ENCODE assay signal across 9 cellular contexts in the genomic region with DNA sequence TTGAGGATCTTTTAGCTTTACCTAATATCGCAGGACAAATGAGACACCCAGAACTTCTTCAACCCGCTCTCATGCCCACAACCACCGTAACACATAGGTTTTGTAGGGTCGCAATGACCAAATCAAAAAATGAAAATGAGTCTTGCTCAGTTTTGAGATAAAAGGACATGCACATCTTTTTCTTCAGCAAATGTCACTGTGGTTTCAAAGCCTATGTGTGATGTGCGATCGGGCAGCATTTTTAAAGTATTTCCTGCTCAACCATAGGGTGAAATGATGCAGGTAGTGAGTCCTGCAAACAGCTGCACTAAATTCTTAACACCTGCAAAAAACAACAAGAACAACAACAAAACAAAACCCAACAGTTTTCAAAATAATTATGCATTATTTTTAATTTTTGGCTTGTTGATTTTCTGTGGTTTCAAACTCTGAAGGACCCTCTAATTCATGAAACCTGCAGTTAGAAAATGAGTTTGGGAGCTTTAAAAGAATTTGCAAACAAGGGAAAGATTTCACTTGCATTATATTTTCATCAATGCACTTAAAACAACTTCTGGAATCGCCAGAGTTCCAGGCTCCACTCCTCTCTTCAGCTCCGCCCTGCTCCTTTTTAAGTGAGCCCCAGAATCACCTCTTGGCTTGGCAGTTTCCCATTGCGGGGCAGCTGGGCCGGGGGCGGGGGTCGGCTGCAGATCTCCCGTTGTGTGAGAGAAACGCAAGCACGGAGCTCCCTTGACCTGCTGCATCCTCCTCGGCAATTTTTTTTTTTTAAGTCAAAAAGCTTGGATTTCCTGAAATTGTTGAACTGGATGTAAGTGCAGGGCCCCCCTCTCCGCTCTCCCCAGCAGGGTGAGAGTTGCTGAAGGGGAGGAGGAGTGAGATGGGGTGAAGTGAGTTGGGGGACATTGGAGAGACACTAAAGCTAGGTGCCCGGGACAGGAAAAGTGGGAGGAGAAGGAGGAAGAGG.
DNase-seq lines count a peak whose midpoint lies in the region; ATAC-seq and TF ChIP-seq lines count a peak whose summit lies in the region.
"Had no signal": no experiment of that assay in that cellular context is flagged by ENCODE, and none has a peak within 500 bp of the region (broad histone marks: within the 10 kb centered on the region; RNA-seq: fewer than 3 reads in every experiment).

No MANE protein-coding gene starts in this region.

- ATAC-seq in RWPE2 (ENCODE audit: low read depth) (peak; percentile 15), GM19328 (IDR thresholded peaks at IDR 0.05; ENCODE audit: unreplicated experiment) (no peak)

- H3K27ac Mint-ChIP-seq in CD8-positive, alpha-beta memory T cell, result peak overlapping the region; percentile 67 to 98 (median 94)

- no peaks in the 10 kb centered on the region for H3K36me3 ChIP-seq in CD8-positive, alpha-beta memory T cell (ENCODE audit: insufficient read depth, low read length)
- peaks cover 30% of the 10 kb centered on the region for H3K36me3 ChIP-seq in RWPE2 (ENCODE audit: low read depth)
- no peaks in the 10 kb centered on the region for H3K36me3 ChIP-seq in esophagus squamous epithelium
- H3K36me3 ChIP-seq in rectal smooth muscle tissue (ENCODE audit: control insufficient read depth, insufficient read depth, low read length), result peaks cover 4% of the 10 kb centered on the region

- H3K4me1 ChIP-seq in CD8-positive, alpha-beta memory T cell (ENCODE audit: insufficient read depth, low read length), result peaks cover 19% of the 10 kb centered on the region
- H3K4me1 ChIP-seq in RWPE2 (ENCODE audit: insufficient read depth, poor library complexity, severe bottlenecking), result peaks cover 38% of the 10 kb centered on the region
- peaks cover 0 to 27% (median 11%) of the 10 kb centered on the region in 3 donors for H3K4me1 ChIP-seq in esophagus squamous epithelium
- H3K4me1 ChIP-seq in rectal smooth muscle tissue (ENCODE audit: control insufficient read depth, insufficient read depth, low read length), result no peaks in the 10 kb centered on the region

- H3K9ac ChIP-seq in rectal smooth muscle tissue (ENCODE audit: low read length), result no peak overlapping the region

- H3K36me3 Mint-ChIP-seq in CD8-positive, alpha-beta memory T cell, result peaks cover 11 to 36% (median 14%) of the 10 kb centered on the region in 3 donors

- H3K9me3 ChIP-seq in CD8-positive, alpha-beta memory T cell (ENCODE audit: low read length), result no peaks in the 10 kb centered on the region
- H3K9me3 ChIP-seq in RWPE2 (ENCODE audit: severe bottlenecking), result no peaks in the 10 kb centered on the region
- H3K9me3 ChIP-seq in esophagus squamous epithelium, result no peaks in the 10 kb centered on the region

- peak in 1 of 5 donors; percentile 39 for DNase-seq in CD8-positive, alpha-beta memory T cell
- no peak for DNase-seq in RWPE2 (ENCODE audit: low spot score)
- DNase-seq in esophagus squamous epithelium (lab: John Stamatoyannopoulos, UW), result no peak
- no peak for DNase-seq in NCI-H345 (lab: John Stamatoyannopoulos, UW)
- no peak for DNase-seq in D341Med (ENCODE audit: low spot score)
- no peak for DNase-seq in activated CD4-positive, alpha-beta T cell treated with anti-CD3 and anti-CD28 coated beads for 48 hours
- DNase-seq: NCI-H187 treated with DMSO at 0.1 percent for 48 hours had no signal

- H3K27ac ChIP-seq in CD8-positive, alpha-beta memory T cell (ENCODE audit: low read depth, low read length), result peak overlapping the region; percentile 76
- peak overlapping the region; percentile 74 for H3K27ac ChIP-seq in RWPE2 (ENCODE audit: poor library complexity, severe bottlenecking)
- peak overlapping the region in 2 of 4 donors; percentile 67 for H3K27ac ChIP-seq in esophagus squamous epithelium
- no peak overlapping the region for H3K27ac ChIP-seq in rectal smooth muscle tissue (ENCODE audit: low read depth, low read length)

- CTCF ChIA-PET in CD8-positive, alpha-beta memory T cell (lab: Charles Lee), result interaction anchor here (0.8 to 5.3 kb wide), 12 partner anchors 10 to 103 kb away, joined by 3 to 45 read pairs (median 3); no protein-coding TSS in a partner anchor

- no peak for TF ChIP-seq POLR2A in esophagus squamous epithelium (IDR thresholded peaks at IDR 0.05)

- H3K4me3 Mint-ChIP-seq in CD8-positive, alpha-beta memory T cell, result peak overlapping the region; percentile 99 to 100 (median 99)

- no peak for TF ChIP-seq CTCF in RWPE2 (IDR thresholded peaks at IDR 0.05; ENCODE audit: poor library complexity, severe bottlenecking)
- TF ChIP-seq CTCF in esophagus squamous epithelium (IDR thresholded peaks at IDR 0.05), result no peak

- peak overlapping the region; percentile 84 for H3K4me3 ChIP-seq in CD8-positive, alpha-beta memory T cell (ENCODE audit: low read length)
- H3K4me3 ChIP-seq in RWPE2 (ENCODE audit: severe bottlenecking) (peak overlapping the region; percentile 89), esophagus squamous epithelium (peak overlapping the region; percentile 39 to 78 (median 58)), rectal smooth muscle tissue (ENCODE audit: low read length) (peak overlapping the region; percentile 86)

- POLR2A ChIA-PET in CD8-positive, alpha-beta memory T cell (lab: Charles Lee), result interaction anchor here (0.5 to 4.2 kb wide), 7 partner anchors 9 to 122 kb away, joined by 3 to 20 read pairs (median 4); no protein-coding TSS in a partner anchor

- WGBS in esophagus squamous epithelium, 2 donors, result 28 to 59% methylated on average over 9 to 18 of the region's 18 CpGs

- no peaks in the 10 kb centered on the region for H3K9me3 Mint-ChIP-seq in CD8-positive, alpha-beta memory T cell

- peaks cover 7 to 13% of the 10 kb centered on the region in 2 donors for H3K27me3 Mint-ChIP-seq in CD8-positive, alpha-beta memory T cell

- intact Hi-C loops in esophagus squamous epithelium (cut with DNase I), result no loop called here

- peaks cover 37 to 55% (median 54%) of the 10 kb centered on the region in 3 donors for H3K4me1 Mint-ChIP-seq in CD8-positive, alpha-beta memory T cell

- no peaks in the 10 kb centered on the region for H3K27me3 ChIP-seq in CD8-positive, alpha-beta memory T cell (ENCODE audit: insufficient read depth, low read length, poor library complexity, severe bottlenecking)
- H3K27me3 ChIP-seq in RWPE2 (ENCODE audit: insufficient read depth, poor library complexity, severe bottlenecking) (no peaks in the 10 kb centered on the region), esophagus squamous epithelium (peaks cover 0 to 67% (median 0%) of the 10 kb centered on the region in 4 donors), rectal smooth muscle tissue (ENCODE audit: control insufficient read depth, insufficient read depth, low read length) (peaks cover 2% of the 10 kb centered on the region)
